11 cellular contexts compared by ENCODE assay signal in the genomic region with DNA sequence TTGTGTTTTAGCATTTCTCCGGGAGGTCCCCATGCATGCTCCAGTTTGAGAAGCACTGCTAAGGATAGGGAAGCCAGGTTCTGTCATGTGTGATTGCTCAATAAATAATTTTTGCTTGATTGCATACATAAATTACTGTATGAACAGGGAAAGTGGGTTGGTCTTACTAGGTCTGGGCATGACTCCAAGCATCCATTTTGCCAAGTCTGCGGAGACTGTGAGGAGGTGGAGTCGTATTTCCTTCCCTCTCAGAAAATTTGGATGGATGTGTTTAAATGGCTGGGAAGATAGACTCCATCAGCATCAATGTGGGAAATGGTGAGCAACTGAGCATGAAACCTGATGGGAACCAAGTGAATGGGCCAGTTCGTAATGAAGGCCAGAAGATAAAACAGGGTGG.
DNase-seq lines count a peak whose midpoint lies in the region; ATAC-seq, FAIRE-seq and TF ChIP-seq lines count a peak whose summit lies in the region.
"Had no signal": no experiment of that assay in that cellular context is flagged by ENCODE, and none has a peak within 500 bp of the region (broad histone marks: within the 10 kb centered on the region; RNA-seq: fewer than 3 reads in every experiment).

No MANE protein-coding gene starts in this region.

- H3K4me2 ChIP-seq in A549: no peak overlapping the region
- H3K4me2 ChIP-seq: BLaER1 treated with 17β-estradiol and CSF1 and Interleukin-3, amounts not matched to agents 10 nM and 100 nM had no signal

- peaks cover 2 to 8% of the 10 kb centered on the region in 2 donors for H3K27me3 Mint-ChIP-seq in natural killer cell (ENCODE audit: low read depth in 2 of 2)
- H3K27me3 Mint-ChIP-seq: central memory CD8-positive, alpha-beta T cell had no signal

- H3K4me3 Mint-ChIP-seq in natural killer cell: no peak overlapping the region
- H3K4me3 Mint-ChIP-seq: central memory CD8-positive, alpha-beta T cell had no signal

- H3K4me3 ChIP-seq in A549 (no peak overlapping the region), adipocyte (ENCODE audit: low read length) (no peak overlapping the region), coronary artery (no peak overlapping the region)
- H3K4me3 ChIP-seq: BLaER1 treated with 17β-estradiol and CSF1 and Interleukin-3, amounts not matched to agents 10 nM and 100 nM; upper lobe of right lung had no signal

- TF ChIP-seq CTCF in A549 (IDR thresholded peaks at IDR 0.05) (no peak), coronary artery (IDR thresholded peaks at IDR 0.05) (no peak), natural killer cell (IDR thresholded peaks at IDR 0.05) (no peak)

- intact Hi-C loops in natural killer cell (cut with micrococcal nuclease): no loop called here

- no peak for TF ChIP-seq POLR2A in A549 (IDR thresholded peaks at IDR 0.05; ENCODE audit: low read length)

- POLR2A ChIA-PET in A549 (lab: Yijun Ruan, JAX): no interaction called here

- no peak overlapping the region for H3K27ac ChIP-seq in A549
- H3K27ac ChIP-seq in coronary artery: no peak overlapping the region
- H3K27ac ChIP-seq: BLaER1 treated with 17β-estradiol and CSF1 and Interleukin-3, amounts not matched to agents 10 nM and 100 nM; upper lobe of right lung had no signal

- DNase-seq in A549 (ENCODE audit: low read depth in 1 of 2, low spot score in 1 of 2) (no peak), M059J (ENCODE audit: low read depth) (peak; percentile 78), adipocyte (ENCODE audit: low read depth) (peak; percentile 80), iris pigment epithelial cell (ENCODE audit: low read depth) (peak; percentile 30), NOMO-1 treated with dmso at 0.1 percent for 144 hours (lab: John Stamatoyannopoulos, UW; ENCODE audit: unreplicated experiment) (no peak), coronary artery (ENCODE audit: low spot score) (no peak), GM19238 (ENCODE audit: insufficient read length, low spot score) (no peak), natural killer cell (no peak)
- DNase-seq: upper lobe of right lung had no signal

- H3K4me1 Mint-ChIP-seq in natural killer cell: no peaks in the 10 kb centered on the region
- H3K4me1 Mint-ChIP-seq: central memory CD8-positive, alpha-beta T cell had no signal

- no peak for TF ChIP-seq EP300 in A549 (IDR thresholded peaks at IDR 0.05)

- no peak for ATAC-seq in A549
- no peak for ATAC-seq in natural killer cell
- ATAC-seq: upper lobe of right lung had no signal

- no peaks in the 10 kb centered on the region for H3K36me3 Mint-ChIP-seq in natural killer cell

- 80% methylated on average over 3 of the region's 4 CpGs for WGBS in A549 (ENCODE audit: missing lambda C conversion rate)

- H3K4me1 ChIP-seq in A549 (peaks cover 20% of the 10 kb centered on the region), adipocyte (ENCODE audit: control insufficient read depth, insufficient read depth, low read length) (peaks cover 11% of the 10 kb centered on the region)
- H3K4me1 ChIP-seq: BLaER1 treated with 17β-estradiol and CSF1 and Interleukin-3, amounts not matched to agents 10 nM and 100 nM; upper lobe of right lung had no signal

- peaks cover 0 to 2% of the 10 kb centered on the region in 2 donors for H3K9me3 Mint-ChIP-seq in natural killer cell
- H3K9me3 Mint-ChIP-seq: central memory CD8-positive, alpha-beta T cell had no signal

- H3K27me3 ChIP-seq in adipocyte (replicated peaks; ENCODE audit: control insufficient read depth, insufficient read depth, low read length): peaks cover 3% of the 10 kb centered on the region
- H3K27me3 ChIP-seq: upper lobe of right lung had no signal

- H3K9me3 ChIP-seq in A549 (no peaks in the 10 kb centered on the region), adipocyte (ENCODE audit: control insufficient read depth, low read length) (no peaks in the 10 kb centered on the region)
- H3K9me3 ChIP-seq: upper lobe of right lung had no signal

- no peaks in the 10 kb centered on the region for H3K36me3 ChIP-seq in adipocyte (ENCODE audit: control insufficient read depth, insufficient read depth, low read length, severe bottlenecking)
- H3K36me3 ChIP-seq: BLaER1 treated with 17β-estradiol and CSF1 and Interleukin-3, amounts not matched to agents 10 nM and 100 nM; upper lobe of right lung had no signal

- CTCF ChIA-PET in A549 (lab: Yijun Ruan, JAX): interaction anchor here (0.9 to 1.1 kb wide), 2 partner anchors 9 to 18 kb away, joined by 3 read pairs; no protein-coding TSS in a partner anchor

- H3K27ac Mint-ChIP-seq in natural killer cell: no peak overlapping the region

- H3K9ac ChIP-seq in adipocyte (ENCODE audit: low read length): no peak overlapping the region
- H3K9ac ChIP-seq: BLaER1 treated with 17β-estradiol and CSF1 and Interleukin-3, amounts not matched to agents 10 nM and 100 nM had no signal

- TF ChIP-seq RAD21 in A549 (conservative IDR thresholded peaks at IDR 0.05 in 1 of 2, IDR thresholded peaks at IDR 0.05 in 1 of 2): no peak

- peak; percentile 7 for FAIRE-seq in A549 (lab: Jason Lieb, UNC)

TF ChIP-seq in A549, 52 proteins besides CTCF, POLR2A, EP300 and RAD21:
- TF ChIP-seq MYC (IDR thresholded peaks at IDR 0.05; ENCODE audit: borderline replicate concordance, low read length) (no peak), PHF8 (IDR thresholded peaks at IDR 0.05; ENCODE audit: borderline replicate concordance, low read depth) (no peak)
TF ChIP-seq in A549: peak in this region for 0.

Comparison
In these comparisons a context has a peak if more than half of its experiments do, and no peak if none do; other contexts are left out.
1. DNase-seq: peak in M059J (single experiment), adipocyte (single experiment) and iris pigment epithelial cell (single experiment); none in A549 (0 of 2), NOMO-1 treated with dmso at 0.1 percent for 144 hours (single experiment), coronary artery (single experiment), GM19238 (single experiment) and natural killer cell (single experiment).